In the genomic region with DNA sequence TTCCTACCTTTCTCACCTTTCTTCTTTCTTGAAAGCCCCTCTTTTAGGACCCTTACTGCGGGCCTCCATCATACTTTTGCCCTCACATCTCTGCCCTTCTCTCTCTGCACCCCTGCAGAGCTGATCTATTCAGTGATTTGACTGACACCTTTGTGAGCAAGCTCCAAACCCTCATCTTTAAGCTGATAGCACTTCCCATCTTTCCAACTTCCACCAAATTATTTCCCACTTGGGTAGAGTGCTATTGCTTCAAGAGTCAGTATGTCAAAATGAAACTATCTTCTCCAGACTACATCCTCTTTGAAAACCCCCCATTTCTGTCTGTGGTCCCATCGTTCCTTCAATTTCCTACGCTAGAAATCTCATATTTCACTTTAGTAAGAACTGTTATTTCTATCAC, we compare ENCODE assay signal across 29 cellular contexts. TPM values are rescaled to one million over a fixed set of nuclear protein-coding genes. Genes with fewer than 3 reads are reported as not detected.
DNase-seq lines count a peak whose midpoint lies in the region; ATAC-seq and TF ChIP-seq lines count a peak whose summit lies in the region.
"Had no signal": no experiment of that assay in that cellular context is flagged by ENCODE, and none has a peak within 500 bp of the region (broad histone marks: within the 10 kb centered on the region; RNA-seq: fewer than 3 reads in every experiment).

No MANE protein-coding gene starts in this region.

- H3K27ac ChIP-seq in CD4-positive, CD25-positive, alpha-beta regulatory T cell (ENCODE audit: insufficient read depth, low read length, poor library complexity, severe bottlenecking), result no peak overlapping the region
- peak overlapping the region; percentile 8; the same call in 1 of the 2 replicates for H3K27ac ChIP-seq in OCI-LY3 (ENCODE audit: low read length)
- H3K27ac ChIP-seq in hepatocyte, result no peak overlapping the region
- H3K27ac ChIP-seq: A549, SK-N-MC had no signal

- H2AFZ ChIP-seq in OCI-LY3 (ENCODE audit: low read depth, low read length) (no peak overlapping the region), hepatocyte (no peak overlapping the region)

- H3K27ac Mint-ChIP-seq in CD4-positive, CD25-positive, alpha-beta regulatory T cell, result peak overlapping the region in 2 of 3 donors; percentile 29 to 47

- H3K9ac ChIP-seq in OCI-LY3 (ENCODE audit: low read length), result no peak overlapping the region

- H3K36me3 Mint-ChIP-seq in CD4-positive, CD25-positive, alpha-beta regulatory T cell, result peaks cover 30% of the 10 kb centered on the region

- no peak overlapping the region for H3K4me3 ChIP-seq in CD4-positive, CD25-positive, alpha-beta regulatory T cell (ENCODE audit: low read depth, low read length)
- no peak overlapping the region for H3K4me3 ChIP-seq in OCI-LY3 (ENCODE audit: low read length)
- no peak overlapping the region for H3K4me3 ChIP-seq in hepatocyte
- H3K4me3 ChIP-seq: A549, SK-N-MC had no signal

- no peak overlapping the region for H3K4me3 Mint-ChIP-seq in CD4-positive, CD25-positive, alpha-beta regulatory T cell
- H3K4me3 Mint-ChIP-seq: CD8-positive, alpha-beta memory T cell had no signal

- no peaks in the 10 kb centered on the region for H3K9me3 ChIP-seq in CD4-positive, CD25-positive, alpha-beta regulatory T cell (ENCODE audit: control insufficient read depth in 2 of 2, low read length in 2 of 2)
- H3K9me3 ChIP-seq in OCI-LY3 (ENCODE audit: insufficient read depth, low read length) (no peaks in the 10 kb centered on the region), hepatocyte (ENCODE audit: low read depth) (no peaks in the 10 kb centered on the region)
- H3K9me3 ChIP-seq: A549 had no signal

- H3K4me2 ChIP-seq in OCI-LY3 (ENCODE audit: low read length) (peak overlapping the region; percentile 37), hepatocyte (no peak overlapping the region)
- H3K4me2 ChIP-seq: A549 had no signal

- ATAC-seq in CD4-positive, CD25-positive, alpha-beta regulatory T cell (ENCODE audit: low read depth in 2 of 2), result no peak
- ATAC-seq in GM21737 (IDR thresholded peaks at IDR 0.05; ENCODE audit: unreplicated experiment), result no peak
- ATAC-seq: A549, Panc1 had no signal

- DNase-seq in Ammon's horn (ENCODE audit: low spot score) (peak; percentile 6), globus pallidus (ENCODE audit: low spot score) (peak; percentile 5), hepatocyte (ENCODE audit: low spot score) (no peak)
- no peak for DNase-seq in CD4-positive, CD25-positive, alpha-beta regulatory T cell
- no peak for DNase-seq in activated T-cell treated with anti-CD3 and anti-CD28 coated beads, Interleukin-2, amount 50 U/mL, for 48 hours
- no peak for DNase-seq in stimulated activated naive CD4-positive, alpha-beta T cell (lab: John Stamatoyannopoulos, UW)
- DNase-seq: AML-193; C1 segment of cervical spinal cord; CD8-positive, alpha-beta memory T cell; DMS79 treated with DMSO at 0.1 percent for 48 hours; HCEC 1CT; IMR-90; KG1; MM.1S; NCI-H1048; NCI-H1417; NCI-H1694; NCI-H2029 treated with DMSO at 0.1 percent for 48 hours; NCI-H446 treated with DMSO at 0.1 percent for 48 hours; NCI-H526; NCI-H82; NK-92 treated with Interleukin-12 subunit alpha and Interleukin-12 subunit beta, amount 100 ng/mL, for 24 hours; SHP77 treated with DMSO at 0.1 percent for 48 hours had no signal

- no peaks in the 10 kb centered on the region for H3K4me1 Mint-ChIP-seq in CD4-positive, CD25-positive, alpha-beta regulatory T cell

- H3K27me3 ChIP-seq in CD4-positive, CD25-positive, alpha-beta regulatory T cell (ENCODE audit: control insufficient read depth, insufficient read depth, low read length), result no peaks in the 10 kb centered on the region
- H3K27me3 ChIP-seq in OCI-LY3 (ENCODE audit: low read depth, low read length), result no peaks in the 10 kb centered on the region
- H3K27me3 ChIP-seq in hepatocyte, result no peaks in the 10 kb centered on the region

- H3K36me3 ChIP-seq in CD4-positive, CD25-positive, alpha-beta regulatory T cell (ENCODE audit: control insufficient read depth, insufficient read depth, low read length), result peaks cover 41% of the 10 kb centered on the region
- peaks cover 21% of the 10 kb centered on the region for H3K36me3 ChIP-seq in OCI-LY3 (replicated peaks; ENCODE audit: low read depth, low read length)
- no peaks in the 10 kb centered on the region for H3K36me3 ChIP-seq in hepatocyte (replicated peaks; ENCODE audit: insufficient read depth, low read depth)

- 99% methylated on average over 3 of the region's 3 CpGs for WGBS in hepatocyte (ENCODE audit: low lambda C conversion rate, missing lambda C conversion rate)

- no peaks in the 10 kb centered on the region for H4K20me1 ChIP-seq in OCI-LY3 (ENCODE audit: insufficient read depth, low read length)
- no peaks in the 10 kb centered on the region for H4K20me1 ChIP-seq in hepatocyte (ENCODE audit: insufficient read depth, poor library complexity, severe bottlenecking)

- no peaks in the 10 kb centered on the region for H3K9me3 Mint-ChIP-seq in CD4-positive, CD25-positive, alpha-beta regulatory T cell
- H3K9me3 Mint-ChIP-seq: CD8-positive, alpha-beta memory T cell had no signal

- H3K9me2 ChIP-seq in hepatocyte (replicated peaks; ENCODE audit: insufficient read depth), result no peaks in the 10 kb centered on the region

- no peak for TF ChIP-seq CTCF in OCI-LY3 (IDR thresholded peaks at IDR 0.05; ENCODE audit: low read depth, low read length)
- TF ChIP-seq CTCF in hepatocyte (IDR thresholded peaks at IDR 0.05; ENCODE audit: poor library complexity), result no peak

- H3K27me3 Mint-ChIP-seq in CD4-positive, CD25-positive, alpha-beta regulatory T cell, result no peaks in the 10 kb centered on the region
- H3K27me3 Mint-ChIP-seq: CD8-positive, alpha-beta memory T cell had no signal

- H3K4me1 ChIP-seq in CD4-positive, CD25-positive, alpha-beta regulatory T cell (ENCODE audit: control insufficient read depth, insufficient read depth, low read length, poor library complexity, severe bottlenecking), result no peaks in the 10 kb centered on the region
- H3K4me1 ChIP-seq in OCI-LY3 (ENCODE audit: low read length) (peaks cover 13% of the 10 kb centered on the region), hepatocyte (ENCODE audit: insufficient read depth) (no peaks in the 10 kb centered on the region)
- H3K4me1 ChIP-seq: A549 had no signal

- H3K79me2 ChIP-seq in OCI-LY3 (ENCODE audit: low read length) (no peaks in the 10 kb centered on the region), hepatocyte (no peaks in the 10 kb centered on the region)

RNA-seq across cellular contexts. Expression of a gene that starts 19.7 kb away (rescaled TPM):
- 15.1 TPM for total RNA-seq in CD4-positive, CD25-positive, alpha-beta regulatory T cell
- 10 to 100 TPM; 10.3 to 15.7 (median 11.5) TPM for polyA plus RNA-seq in CD4-positive, CD25-positive, alpha-beta regulatory T cell
- 10.8 and 17.8 TPM in 2 replicates for total RNA-seq in hepatocyte
- polyA plus RNA-seq in hepatocyte, result 9.8 and 10.3 TPM in 2 replicates

RNA-seq across cellular contexts. Expression of a gene that starts 20.1 kb away (rescaled TPM):
- total RNA-seq in CD4-positive, CD25-positive, alpha-beta regulatory T cell, result 2,089 TPM
- 1,000 to 10,000 TPM in 2 of 4 donors, 100 to 1,000 TPM in 2; 831 to 1,327 (median 1,144) TPM for polyA plus RNA-seq in CD4-positive, CD25-positive, alpha-beta regulatory T cell
- 3,351 and 3,774 TPM in 2 replicates for total RNA-seq in hepatocyte
- 698 and 758 TPM in 2 replicates for polyA plus RNA-seq in hepatocyte

RNA-seq across cellular contexts. Expression of a gene that starts 27.2 kb away (rescaled TPM):
- 25.6 TPM for total RNA-seq in CD4-positive, CD25-positive, alpha-beta regulatory T cell
- 10 to 100 TPM; 58.5 to 80.9 (median 72.3) TPM for polyA plus RNA-seq in CD4-positive, CD25-positive, alpha-beta regulatory T cell
- total RNA-seq in hepatocyte, result 23.2 and 30.9 TPM in 2 replicates
- 27.6 and 36.6 TPM in 2 replicates for polyA plus RNA-seq in hepatocyte

RNA-seq across cellular contexts. Expression of a gene that starts 41.0 kb away (rescaled TPM):
- not detected for total RNA-seq in CD4-positive, CD25-positive, alpha-beta regulatory T cell
- under 1 TPM in 1 of 4 donors, not detected in 3; 0.11 TPM for polyA plus RNA-seq in CD4-positive, CD25-positive, alpha-beta regulatory T cell
- total RNA-seq in hepatocyte, result not detected in 2 replicates
- polyA plus RNA-seq in hepatocyte, result 0.05 and 1.8 TPM in 2 replicates
- total RNA-seq: CD8-positive, alpha-beta memory T cell; OCI-LY7 had no signal
- polyA plus RNA-seq: A549; CD8-positive, alpha-beta memory T cell had no signal

Comparison
In these comparisons a context has a peak if more than half of its experiments do, and no peak if none do; other contexts are left out.
1. DNase-seq: peak in Ammon's horn (single experiment) and globus pallidus (single experiment); none in CD4-positive, CD25-positive, alpha-beta regulatory T cell (0 of 3), activated T-cell treated with anti-CD3 and anti-CD28 coated beads, Interleukin-2, amount 50 U/mL, for 48 hours (0 of 2), stimulated activated naive CD4-positive, alpha-beta T cell (0 of 6) and hepatocyte (single experiment).